Comparison of ENCODE assay signal across 29 cellular contexts in genomic region chr6:39925931-39926290, GRCh38.
"Had no signal": no experiment of that assay in that cellular context is flagged by ENCODE, and none has a peak within 500 bp of the region (broad histone marks: within the 10 kb centered on the region; RNA-seq: fewer than 3 reads in every experiment).

No MANE protein-coding gene starts in this region.

- H3K27ac ChIP-seq: cardiac muscle cell, foreskin keratinocyte, left lung, ovary, SK-N-MC, skin epidermis, thoracic aorta had no signal

- H3K36me3 Mint-ChIP-seq: stimulated activated effector memory CD8-positive, alpha-beta T cell treated with anti-CD3 and anti-CD28 coated beads, Interleukin-12 subunit alpha, Interleukin-12 subunit beta, amount 100 ng/mL, for 72 hours had no signal

- DNase-seq: activated CD4-positive, CD25-positive, alpha-beta regulatory T cell treated with anti-CD3 and anti-CD28 coated beads, Interleukin-2, amount 50 U/mL, for 72 hours; activated CD8-positive, alpha-beta memory T cell treated with anti-CD3 and anti-CD28 coated beads, Interleukin-2, amount 50 U/mL, for 4 hours; activated gamma-delta T cell; activated naive CD4-positive, alpha-beta T cell treated with anti-CD3 and anti-CD28 coated beads, Interleukin-2, amount 50 U/mL, for 16 hours; activated T-cell treated with anti-CD3 and anti-CD28 coated beads, Interleukin-2, amount 50 U/mL, for 1 hour; effector CD4-positive, alpha-beta T cell; foreskin keratinocyte; left lung; mesendoderm; ovary; retina; stimulated activated CD4-positive, alpha-beta T cell treated with anti-CD3 and anti-CD28 coated beads, Interleukin-4, amount 100 ng/mL, for 24 hours; T-helper 17 cell; trophoblast cell had no signal

- H3K27ac Mint-ChIP-seq: brain; stimulated activated effector memory CD8-positive, alpha-beta T cell treated with anti-CD3 and anti-CD28 coated beads, Interleukin-12 subunit alpha, Interleukin-12 subunit beta, amount 100 ng/mL, for 72 hours; stimulated activated naive CD8-positive, alpha-beta T cell treated with anti-CD3 and anti-CD28 coated beads, Interleukin-15, Interleukin-2, amounts not matched to agents 100 ng/mL and 50 ng/mL, for 24 hours; T-helper 17 cell had no signal

- H3K4me3 Mint-ChIP-seq: activated T-helper 1 cell treated with anti-CD3 and anti-CD28 coated beads, Interleukin-12 subunit alpha, Interleukin-12 subunit beta, Interleukin-2, Interleukin-4 antibody, amounts not matched to agents 30 ng/mL and 10 ng/mL and 1 ng/mL, durations not matched to agents 14 hours and 24 hours and 36 hours; brain; stimulated activated effector memory CD8-positive, alpha-beta T cell treated with anti-CD3 and anti-CD28 coated beads, Interleukin-12 subunit alpha, Interleukin-12 subunit beta, amount 100 ng/mL, for 72 hours; T-helper 17 cell had no signal

- H3K27me3 Mint-ChIP-seq: progenitor cell of endocrine pancreas; stimulated activated naive CD8-positive, alpha-beta T cell treated with anti-CD3 and anti-CD28 coated beads, Interleukin-15, Interleukin-2, amounts not matched to agents 100 ng/mL and 50 ng/mL, for 24 hours; T-helper 17 cell had no signal

- H3K4me1 Mint-ChIP-seq: T-helper 17 cell had no signal

- H3K4me1 ChIP-seq: foreskin keratinocyte had no signal

- H3K4me3 ChIP-seq: adrenal gland, ascending aorta, cardiac muscle cell, esophagus muscularis mucosa, left lung, lung, ovary, SK-N-MC, skin epidermis, thoracic aorta had no signal

- H3K36me3 ChIP-seq: ovary had no signal

- H3K9me3 ChIP-seq: adrenal gland, ascending aorta, esophagus muscularis mucosa, left lung, ovary, thoracic aorta had no signal

- H3K9me3 Mint-ChIP-seq: brain; stimulated activated effector memory CD8-positive, alpha-beta T cell treated with anti-CD3 and anti-CD28 coated beads, Interleukin-12 subunit alpha, Interleukin-12 subunit beta, amount 100 ng/mL, for 72 hours had no signal

- H3K27me3 ChIP-seq: adrenal gland, ascending aorta, cardiac muscle cell, esophagus muscularis mucosa, foreskin keratinocyte, left lung, ovary had no signal

- ATAC-seq: left lung; stimulated activated effector memory CD8-positive, alpha-beta T cell treated with anti-CD3 and anti-CD28 coated beads, Interleukin-12 subunit alpha, Interleukin-12 subunit beta, amount 100 ng/mL, for 72 hours; T-helper 17 cell had no signal

- FAIRE-seq: islet of Langerhans, urothelium cell line had no signal
